In genomic region chr2:48218169-48218568, GRCh38 we compare ENCODE assay signal across 26 cellular contexts.
A peak's percentile ranks its signal among the peaks of the same experiment; 100 is the strongest.
DNase-seq lines count a peak whose midpoint lies in the region; ATAC-seq, FAIRE-seq and TF ChIP-seq lines count a peak whose summit lies in the region.
"Had no signal": no experiment of that assay in that cellular context is flagged by ENCODE, and none has a peak within 500 bp of the region (broad histone marks: within the 10 kb centered on the region; RNA-seq: fewer than 3 reads in every experiment).

No MANE protein-coding gene starts in this region.

- H3K9ac ChIP-seq in liver (ENCODE audit: low read depth in 1 of 2, low read length in 2 of 2): no peak overlapping the region
- H3K9ac ChIP-seq in HepG2 (ENCODE audit: insufficient read depth, low read depth, low read length): no peak overlapping the region
- H3K9ac ChIP-seq in GM23248: no peak overlapping the region
- H3K9ac ChIP-seq: BLaER1 treated with 17β-estradiol and CSF1 and Interleukin-3, amounts not matched to agents 10 nM and 100 nM had no signal

- H3K4me1 ChIP-seq in liver (ENCODE audit: control insufficient read depth in 4 of 4, insufficient read depth in 4 of 4, low read length in 3 of 4): peaks cover 10 to 43% (median 32%) of the 10 kb centered on the region in 4 donors
- peaks cover 51% of the 10 kb centered on the region for H3K4me1 ChIP-seq in HepG2 (ENCODE audit: insufficient read depth, low read length)
- H3K4me1 ChIP-seq in right lobe of liver: peaks cover 0 to 53% (median 17%) of the 10 kb centered on the region in 4 donors
- H3K4me1 ChIP-seq in GM23248 (ENCODE audit: insufficient read depth): no peaks in the 10 kb centered on the region
- no peaks in the 10 kb centered on the region for H3K4me1 ChIP-seq in CD4-positive, alpha-beta memory T cell (ENCODE audit: insufficient read depth, low read length)
- H3K4me1 ChIP-seq: BE2C had no signal

- H3K9me3 Mint-ChIP-seq in WTC11: no peaks in the 10 kb centered on the region
- no peaks in the 10 kb centered on the region for H3K9me3 Mint-ChIP-seq in CD4-positive, alpha-beta memory T cell
- H3K9me3 Mint-ChIP-seq: CD4-positive, alpha-beta T cell had no signal

- TF ChIP-seq POLR2A in HepG2 (IDR thresholded peaks at IDR 0.05; ENCODE audit: insufficient read depth in 1 of 2, low read depth in 2 of 2, low read length in 2 of 2): no peak
- no peak for TF ChIP-seq POLR2A in right lobe of liver (IDR thresholded peaks at IDR 0.05)

- H3K9me3 ChIP-seq in liver (ENCODE audit: control insufficient read depth in 4 of 4, low read length in 3 of 4) (no peaks in the 10 kb centered on the region), HepG2 (ENCODE audit: low read length) (no peaks in the 10 kb centered on the region), right lobe of liver (no peaks in the 10 kb centered on the region), GM23248 (ENCODE audit: low read depth) (no peaks in the 10 kb centered on the region)
- H3K9me3 ChIP-seq in CD4-positive, alpha-beta memory T cell (ENCODE audit: control insufficient read depth in 1 of 2, low read length in 2 of 2): no peaks in the 10 kb centered on the region
- H3K9me3 ChIP-seq: A549, BE2C had no signal

- no peaks in the 10 kb centered on the region for H3K27me3 Mint-ChIP-seq in WTC11 (ENCODE audit: low read depth)
- peaks cover 0 to 1% of the 10 kb centered on the region in 2 donors for H3K27me3 Mint-ChIP-seq in CD4-positive, alpha-beta memory T cell
- H3K27me3 Mint-ChIP-seq: CD4-positive, alpha-beta T cell had no signal

- no peaks in the 10 kb centered on the region for H3K36me3 Mint-ChIP-seq in WTC11
- no peaks in the 10 kb centered on the region for H3K36me3 Mint-ChIP-seq in CD4-positive, alpha-beta memory T cell

- CTCF ChIA-PET in HepG2 (lab: Yijun Ruan, JAX; ENCODE audit: low intra/inter-chr PET ratio, low total read pairs) (no interaction called here), WTC11 (lab: Charles Lee) (no interaction called here)
- CTCF ChIA-PET in CD4-positive, alpha-beta memory T cell (lab: Charles Lee; ENCODE audit: partially characterized antibody): no interaction called here

- ATAC-seq in HepG2 (no peak), WTC11 (no peak), right lobe of liver (peak; percentile 20 to 44 (median 33)), GM19035 (IDR thresholded peaks at IDR 0.05; ENCODE audit: unreplicated experiment) (no peak)
- ATAC-seq: A549 had no signal

- no peak for TF ChIP-seq CTCF in liver (IDR thresholded peaks at IDR 0.05; ENCODE audit: low read depth, low read length, missing input control)
- TF ChIP-seq CTCF in HepG2 (CRISPR knock-in tag; IDR thresholded peaks at IDR 0.05): no peak
- no peak for TF ChIP-seq CTCF in WTC11 (IDR thresholded peaks at IDR 0.05)
- TF ChIP-seq CTCF in fibroblast of the aortic adventitia (IDR thresholded peaks at IDR 0.05; ENCODE audit: insufficient read depth, low read length): no peak
- no peak for TF ChIP-seq CTCF in right lobe of liver (IDR thresholded peaks at IDR 0.05)

- H4K20me1 ChIP-seq in HepG2 (ENCODE audit: insufficient read depth, low read length) (no peaks in the 10 kb centered on the region), GM23248 (ENCODE audit: insufficient read depth) (no peaks in the 10 kb centered on the region)
- H4K20me1 ChIP-seq: BLaER1 treated with 17β-estradiol and CSF1 and Interleukin-3, amounts not matched to agents 10 nM and 100 nM had no signal

- H2AFZ ChIP-seq in HepG2 (ENCODE audit: low read length): no peak overlapping the region
- no peak overlapping the region for H2AFZ ChIP-seq in GM23248

- TF ChIP-seq RAD21 in liver (IDR thresholded peaks at IDR 0.05): peak; percentile 38 to 64
- TF ChIP-seq RAD21 in HepG2 (CRISPR knock-in tag; IDR thresholded peaks at IDR 0.05): no peak

- intact Hi-C loops in HepG2 (cut with micrococcal nuclease; ENCODE audit: unreplicated experiment): no loop called here
- intact Hi-C loops in right lobe of liver (cut with DNase I): no loop called here
- intact Hi-C loops in CD4-positive, alpha-beta memory T cell (cut with micrococcal nuclease): no loop called here

- no peak overlapping the region for H3K27ac Mint-ChIP-seq in WTC11
- no peak overlapping the region for H3K27ac Mint-ChIP-seq in CD4-positive, alpha-beta memory T cell
- H3K27ac Mint-ChIP-seq: CD4-positive, alpha-beta T cell had no signal

- TF ChIP-seq EP300 in HepG2 (IDR thresholded peaks at IDR 0.05; ENCODE audit: low read depth in 2 of 2, low read length in 2 of 2): no peak
- TF ChIP-seq EP300 in HepG2 (CRISPR knock-in tag; IDR thresholded peaks at IDR 0.05; ENCODE audit: borderline replicate concordance): no peak

- H3K4me3 ChIP-seq in liver (ENCODE audit: low read depth in 1 of 3, low read length in 3 of 3): no peak overlapping the region
- no peak overlapping the region for H3K4me3 ChIP-seq in HepG2 (replicated peaks in 1 of 3; ENCODE audit: insufficient read depth in 1 of 3, low read depth in 2 of 3, low read length in 3 of 3)
- no peak overlapping the region for H3K4me3 ChIP-seq in fibroblast of the aortic adventitia (ENCODE audit: low read depth, low read length)
- H3K4me3 ChIP-seq in right lobe of liver: no peak overlapping the region
- no peak overlapping the region for H3K4me3 ChIP-seq in GM23248
- H3K4me3 ChIP-seq in CD4-positive, alpha-beta memory T cell (ENCODE audit: low read length in 2 of 2): no peak overlapping the region
- H3K4me3 ChIP-seq: A549; BLaER1 treated with 17β-estradiol and CSF1 and Interleukin-3, amounts not matched to agents 10 nM and 100 nM had no signal

- WGBS in liver: 37% methylated on average over 2 of the region's 2 CpGs
- 97% methylated on average over 2 of the region's 2 CpGs for WGBS in HepG2 (ENCODE audit: low lambda C conversion rate)
- WGBS in right lobe of liver (ENCODE audit: insufficient coverage, low coverage, low lambda C conversion rate, missing lambda C conversion rate): 26% methylated on average over 2 of the region's 2 CpGs
- 89% methylated on average over 2 of the region's 2 CpGs for WGBS in GM23248 (ENCODE audit: low coverage in 1 of 2, low lambda C conversion rate in 2 of 2, missing lambda C conversion rate in 2 of 2), 2 experiments

- no peaks in the 10 kb centered on the region for H3F3A ChIP-seq in GM23248 (ENCODE audit: insufficient read depth)

- no peaks in the 10 kb centered on the region for H3K9me2 ChIP-seq in GM23248 (ENCODE audit: insufficient read depth)

- H3K27me3 ChIP-seq in liver (ENCODE audit: control insufficient read depth in 4 of 4, insufficient read depth in 4 of 4, low read length in 3 of 4) (no peaks in the 10 kb centered on the region), HepG2 (ENCODE audit: control insufficient read depth in 1 of 2, insufficient read depth in 2 of 2, low read length in 2 of 2) (no peaks in the 10 kb centered on the region), right lobe of liver (no peaks in the 10 kb centered on the region), GM23248 (replicated peaks; ENCODE audit: insufficient read depth) (no peaks in the 10 kb centered on the region)
- no peaks in the 10 kb centered on the region for H3K27me3 ChIP-seq in CD4-positive, alpha-beta memory T cell (ENCODE audit: insufficient read depth, low read length)
- H3K27me3 ChIP-seq: BE2C; BLaER1 treated with 17β-estradiol and CSF1 and Interleukin-3, amounts not matched to agents 10 nM and 100 nM had no signal

- H3K4me2 ChIP-seq in HepG2 (ENCODE audit: low read depth, low read length) (no peak overlapping the region), GM23248 (ENCODE audit: unreplicated experiment) (no peak overlapping the region)
- H3K4me2 ChIP-seq: A549; BLaER1 treated with 17β-estradiol and CSF1 and Interleukin-3, amounts not matched to agents 10 nM and 100 nM had no signal

- H3K27ac ChIP-seq in liver (ENCODE audit: low read depth in 1 of 2, low read length in 2 of 2) (peak overlapping the region; percentile 83 to 86), HepG2 (ENCODE audit: extremely low read length, insufficient read depth, low read length) (no peak overlapping the region), right lobe of liver (peak overlapping the region; percentile 27 to 92 (median 51)), GM23248 (no peak overlapping the region)
- no peak overlapping the region for H3K27ac ChIP-seq in CD4-positive, alpha-beta memory T cell (ENCODE audit: low read depth, low read length)
- H3K27ac ChIP-seq: A549; BLaER1 treated with 17β-estradiol and CSF1 and Interleukin-3, amounts not matched to agents 10 nM and 100 nM had no signal

- no peak overlapping the region for H3K4me3 Mint-ChIP-seq in WTC11
- no peak overlapping the region for H3K4me3 Mint-ChIP-seq in CD4-positive, alpha-beta memory T cell
- H3K4me3 Mint-ChIP-seq: CD14-positive monocyte; CD4-positive, alpha-beta T cell had no signal

- POLR2A ChIA-PET in HepG2 (lab: Yijun Ruan, JAX): no interaction called here
- POLR2A ChIA-PET in WTC11 (lab: Charles Lee): no interaction called here
- POLR2A ChIA-PET in CD4-positive, alpha-beta memory T cell (lab: Charles Lee; ENCODE audit: partially characterized antibody): no interaction called here

- no peaks in the 10 kb centered on the region for H3K36me3 ChIP-seq in liver (ENCODE audit: control insufficient read depth in 4 of 4, insufficient read depth in 3 of 4, low read depth in 1 of 4, low read length in 3 of 4)
- H3K36me3 ChIP-seq in HepG2 (replicated peaks in 1 of 2; ENCODE audit: control insufficient read depth in 1 of 2, insufficient read depth in 2 of 2, low read length in 2 of 2): no peaks in the 10 kb centered on the region
- no peaks in the 10 kb centered on the region for H3K36me3 ChIP-seq in right lobe of liver
- H3K36me3 ChIP-seq in GM23248 (ENCODE audit: low read depth): no peaks in the 10 kb centered on the region
- H3K36me3 ChIP-seq in CD4-positive, alpha-beta memory T cell (ENCODE audit: insufficient read depth, low read length): no peaks in the 10 kb centered on the region
- H3K36me3 ChIP-seq: BE2C; BLaER1 treated with 17β-estradiol and CSF1 and Interleukin-3, amounts not matched to agents 10 nM and 100 nM had no signal

- H3K4me1 Mint-ChIP-seq in WTC11: no peaks in the 10 kb centered on the region; the same call in 1 of the 2 replicates
- no peaks in the 10 kb centered on the region for H3K4me1 Mint-ChIP-seq in CD4-positive, alpha-beta memory T cell

- no peak for DNase-seq in HepG2 (ENCODE audit: low spot score)
- no peak for DNase-seq in WTC11 (ENCODE audit: low spot score)
- DNase-seq in fibroblast of the aortic adventitia (ENCODE audit: low read depth): peak; percentile 26
- DNase-seq in right lobe of liver: no peak
- DNase-seq in GM23248: no peak
- DNase-seq in CD4-positive, alpha-beta memory T cell: no peak
- DNase-seq: 8988T; ACHN; AML-193; BE2C; Calu3; CD4-positive, alpha-beta T cell; COR-L47; DMS53; DMS79 treated with DMSO at 0.1 percent for 48 hours; GF-D8; H7; HCEC 1CT had no signal

- in situ Hi-C loops in HepG2 (cut with HindIII; ENCODE audit: extremely low pct_ligation_motif_present, low pct_unique_long_range_greater_than_20kb): loop anchor here (25.0 kb wide), 1 partner anchor 194 kb away; no protein-coding TSS in a partner anchor
- in situ Hi-C loops in GM23248 (cut with MboI): no loop called here

- no TSS peak for BruUV-seq in HepG2 (replicated peaks; lab: Mats Ljungman, UMichigan)

- no peaks in the 10 kb centered on the region for H3K79me2 ChIP-seq in HepG2 (ENCODE audit: insufficient read depth, low read length)
- no peaks in the 10 kb centered on the region for H3K79me2 ChIP-seq in GM23248 (ENCODE audit: insufficient read depth)

- FAIRE-seq in HepG2 (lab: Jason Lieb, UNC): no peak
- FAIRE-seq: A549, GM12891, GM18507, H1 had no signal

Comparison
In these comparisons a context has a peak if more than half of its experiments do, and no peak if none do; other contexts are left out.
1. H3K27ac ChIP-seq: peak in liver (2 of 2) and right lobe of liver (3 of 3); none in HepG2 (single experiment), GM23248 (single experiment) and CD4-positive, alpha-beta memory T cell (single experiment).
2. ATAC-seq: peak in right lobe of liver (4 of 4); none in HepG2 (single experiment), WTC11 (single experiment) and GM19035 (single experiment).